Comparison of ENCODE assay signal across 19 cellular contexts in the genomic region with DNA sequence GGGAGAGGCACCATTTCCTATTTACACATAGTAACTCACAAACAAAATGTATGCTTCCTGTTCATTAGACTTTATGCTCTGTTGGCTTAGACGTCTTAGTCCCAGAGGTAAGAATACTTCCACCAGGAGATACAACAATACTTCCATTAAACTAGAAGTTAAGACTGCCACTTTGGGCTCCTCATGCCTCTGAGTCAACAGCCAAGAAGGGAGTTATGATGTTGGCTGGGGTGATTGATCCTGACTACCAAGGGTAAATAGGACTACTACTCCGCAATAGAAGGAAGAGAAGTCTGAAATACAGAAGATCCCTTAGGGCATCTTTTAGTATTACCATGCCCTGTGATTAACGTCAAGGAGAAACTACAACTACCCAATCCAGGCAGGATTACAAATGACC. TPM values are rescaled to one million over a fixed set of nuclear protein-coding genes. Genes with fewer than 3 reads are reported as not detected.
A peak's percentile ranks its signal among the peaks of the same experiment; 100 is the strongest.
DNase-seq lines count a peak whose midpoint lies in the region; ATAC-seq and TF ChIP-seq lines count a peak whose summit lies in the region.
"Had no signal": no experiment of that assay in that cellular context is flagged by ENCODE, and none has a peak within 500 bp of the region (broad histone marks: within the 10 kb centered on the region; RNA-seq: fewer than 3 reads in every experiment).

No MANE protein-coding gene starts in this region.

- CTCF ChIA-PET in PC-3 (lab: Charles Lee) = no interaction called here

- H3K27me3 ChIP-seq in PC-3 (ENCODE audit: low read length) (no peaks in the 10 kb centered on the region), lower lobe of right lung (ENCODE audit: low read depth) (no peaks in the 10 kb centered on the region), upper lobe of left lung (no peaks in the 10 kb centered on the region)
- H3K27me3 ChIP-seq: pancreas, Peyer's patch, spleen had no signal

- no peaks in the 10 kb centered on the region for H4K20me1 ChIP-seq in PC-3 (ENCODE audit: low read length)

- TSS peak; percentile 99 for BruUV-seq in PC-3 (replicated peaks; lab: Mats Ljungman, UMichigan)

- H3K27ac ChIP-seq in PC-3 (ENCODE audit: low read length) (peak overlapping the region; percentile 65), coronary artery (peak overlapping the region; percentile 14 to 67), lower lobe of right lung (peak overlapping the region; percentile 50), upper lobe of left lung (peak overlapping the region in 3 of 4 donors; percentile 17 to 64 (median 25))
- H3K27ac ChIP-seq: KMS-11, Peyer's patch, spleen, WERI-Rb-1 had no signal

- no peak for TF ChIP-seq EP300 in upper lobe of left lung (IDR thresholded peaks at IDR 0.05)

- no peak for TF ChIP-seq POLR2A in upper lobe of left lung (IDR thresholded peaks at IDR 0.05)

- 0 out of 2 replicates have a peak, but pooled peaks cover 6% of the 10 kb centered on the region for H3K9me3 ChIP-seq in PC-3 (ENCODE audit: low read length)
- H3K9me3 ChIP-seq in lower lobe of right lung = no peaks in the 10 kb centered on the region
- no peaks in the 10 kb centered on the region for H3K9me3 ChIP-seq in upper lobe of left lung
- H3K9me3 ChIP-seq: pancreas, Peyer's patch had no signal

- no peak for TF ChIP-seq CTCF in PC-3 (conservative IDR thresholded peaks at IDR 0.05; ENCODE audit: low read depth, low read length)
- TF ChIP-seq CTCF in coronary artery (IDR thresholded peaks at IDR 0.05) = no peak
- TF ChIP-seq CTCF in lower lobe of right lung (IDR thresholded peaks at IDR 0.05) = no peak
- no peak for TF ChIP-seq CTCF in upper lobe of left lung (IDR thresholded peaks at IDR 0.05)

- H3F3A ChIP-seq in PC-3 (ENCODE audit: low read length, unreplicated experiment) = peaks cover 16% of the 10 kb centered on the region

- H3K4me1 ChIP-seq in PC-3 (ENCODE audit: insufficient read depth, low read length) = peaks cover 45% of the 10 kb centered on the region
- peaks cover 7% of the 10 kb centered on the region for H3K4me1 ChIP-seq in lower lobe of right lung
- peaks cover 0 to 4% (median 0%) of the 10 kb centered on the region in 4 donors for H3K4me1 ChIP-seq in upper lobe of left lung
- H3K4me1 ChIP-seq: Peyer's patch, spleen had no signal

- ATAC-seq in PC-3 = no peak; the same call in 1 of the 2 replicates
- no peak for ATAC-seq in lower lobe of right lung
- ATAC-seq in upper lobe of left lung (ENCODE audit: low FRiP score in 2 of 2) = no peak
- ATAC-seq: effector memory CD8-positive, alpha-beta T cell; left lobe of liver; T-cell had no signal

- no peaks in the 10 kb centered on the region for H3K79me2 ChIP-seq in PC-3 (ENCODE audit: low read length)

- H3K4me2 ChIP-seq in PC-3 (ENCODE audit: low read length) = peak overlapping the region; percentile 61
- H3K4me2 ChIP-seq: GM23338, KMS-11 had no signal

- intact Hi-C loops in PC-3 (cut with micrococcal nuclease) = loop anchor here (1.0 to 5.0 kb wide), 4 partner anchors 36 to 160 kb away; a partner anchor contains a TSS
- intact Hi-C loops in lower lobe of right lung (cut with DNase I) = no loop called here

- peak overlapping the region; percentile 46 for H2AFZ ChIP-seq in PC-3 (ENCODE audit: low read length)
- H2AFZ ChIP-seq: GM23338 had no signal

- no peak for DNase-seq in PC-3
- DNase-seq in coronary artery (ENCODE audit: low spot score) = no peak
- DNase-seq in lower lobe of right lung = no peak
- no peak for DNase-seq in upper lobe of left lung
- no peak for DNase-seq in activated CD4-positive, alpha-beta T cell treated with anti-CD3 and anti-CD28 coated beads for 1 hour
- DNase-seq in retina = no peak
- DNase-seq in NCI-H1694 treated with DMSO at 0.1 percent for 48 hours (lab: John Stamatoyannopoulos, UW) = no peak
- no peak for DNase-seq in hepatic stellate cell (ENCODE audit: low spot score)
- DNase-seq: effector memory CD8-positive, alpha-beta T cell; GF-D8; NCI-H1092 treated with DMSO at 0.1 percent for 48 hours; Peyer's patch; spleen; T-cell; WERI-Rb-1 had no signal

- POLR2A ChIA-PET in PC-3 (lab: Charles Lee; ENCODE audit: unreplicated experiment) = interaction anchor here (0.6 kb wide), 1 partner anchor 48 kb away, joined by 3 read pairs; no protein-coding TSS in a partner anchor

- H3K36me3 ChIP-seq in PC-3 (ENCODE audit: low read depth, low read length) = no peaks in the 10 kb centered on the region
- H3K36me3 ChIP-seq in lower lobe of right lung = no peaks in the 10 kb centered on the region
- H3K36me3 ChIP-seq in upper lobe of left lung = no peaks in the 10 kb centered on the region
- H3K36me3 ChIP-seq: pancreas, Peyer's patch, spleen, WERI-Rb-1 had no signal

- no peak overlapping the region for H3K9ac ChIP-seq in PC-3 (ENCODE audit: low read length)
- H3K9ac ChIP-seq: KMS-11 had no signal

- WGBS in upper lobe of left lung, 2 donors = 77 to 78% methylated on average over 3 of the region's 3 CpGs

- H3K9me2 ChIP-seq in PC-3 (replicated peaks; ENCODE audit: low read length) = no peaks in the 10 kb centered on the region

- 0 out of 2 replicates have a peak overlapping the region, but pooled peaks have one; percentile 0 for H3K4me3 ChIP-seq in PC-3 (ENCODE audit: low read length)
- no peak overlapping the region for H3K4me3 ChIP-seq in coronary artery
- no peak overlapping the region for H3K4me3 ChIP-seq in lower lobe of right lung
- no peak overlapping the region for H3K4me3 ChIP-seq in upper lobe of left lung
- H3K4me3 ChIP-seq: GM23338, pancreas, Peyer's patch, spleen had no signal

RNA-seq across cellular contexts. Expression of a gene that starts 43.5 kb away (rescaled TPM):
- total RNA-seq in PC-3 (2014; rRNA removed) (23.4 and 31.6 TPM in 2 replicates), lower lobe of right lung (108 TPM), upper lobe of left lung (100 to 1,000 TPM in 3 of 6 donors, 10 to 100 TPM in 3; 46.1 to 130 (median 101) TPM)
